Comparison of ENCODE assay signal across 1 cellular context in genomic region chr5:96661841-96662724, GRCh38.
TF ChIP-seq lines count a peak whose summit lies in the region.

CAST (plus strand) TSS chr5:96662376; CDS start chr5:96662423, 47 bp downstream.

TF ChIP-seq in HepG2, 621 proteins besides CTCF, POLR2A, EP300 and RAD21 (continued from another document and continues in another):
- TF ChIP-seq RNF219 (CRISPR knock-in tag; IDR thresholded peaks at IDR 0.05) (no peak), SP4 (CRISPR knock-in tag; IDR thresholded peaks at IDR 0.05) (0 out of 2 replicates have a peak, but pooled peaks have one; percentile 7), TFDP1 (CRISPR knock-in tag; IDR thresholded peaks at IDR 0.05; ENCODE audit: borderline replicate concordance) (peak; percentile 33; the same call in 1 of the 2 replicates), ZNF224 (CRISPR knock-in tag; IDR thresholded peaks at IDR 0.05) (peak; percentile 19; the same call in 1 of the 2 replicates), ZNF280D (CRISPR knock-in tag; IDR thresholded peaks at IDR 0.05) (peak; percentile 40; the same call in 1 of the 2 replicates), GABPB1 (CRISPR knock-in tag; IDR thresholded peaks at IDR 0.05) (peak; percentile 79), YEATS4 (CRISPR knock-in tag; IDR thresholded peaks at IDR 0.05; ENCODE audit: borderline replicate concordance) (peak; percentile 30; the same call in 1 of the 2 replicates), AGO2 (optimal IDR thresholded peaks at IDR 0.05; ENCODE audit: low read depth, low read length) (peak; percentile 75), GATA4 (IDR thresholded peaks at IDR 0.05; ENCODE audit: borderline replicate concordance, low read depth) (no peak), TBX2 (CRISPR knock-in tag; IDR thresholded peaks at IDR 0.05; ENCODE audit: borderline replicate concordance) (peak; percentile 55), NCOA2 (CRISPR knock-in tag; IDR thresholded peaks at IDR 0.05) (no peak), ETV6 (CRISPR knock-in tag; conservative IDR thresholded peaks at IDR 0.05) (no peak), ZNF362 (CRISPR knock-in tag; IDR thresholded peaks at IDR 0.05; ENCODE audit: borderline replicate concordance) (peak; percentile 26; the same call in 1 of the 2 replicates), ZC3H4 (CRISPR knock-in tag; IDR thresholded peaks at IDR 0.05; ENCODE audit: borderline replicate concordance) (no peak), ZNF776 (CRISPR knock-in tag; IDR thresholded peaks at IDR 0.05) (0 out of 2 replicates have a peak, but pooled peaks have one; percentile 7), ZNF205 (CRISPR knock-in tag; IDR thresholded peaks at IDR 0.05) (peak; percentile 98), GABPA (IDR thresholded peaks at IDR 0.05; ENCODE audit: low read depth, low read length) (no peak), GABPA (CRISPR knock-in tag; IDR thresholded peaks at IDR 0.05; ENCODE audit: low read depth) (peak; percentile 61; the same call in 1 of the 2 replicates), ZNF431 (CRISPR knock-in tag; IDR thresholded peaks at IDR 0.05; ENCODE audit: borderline replicate concordance, low read depth) (no peak), STAT5B (CRISPR knock-in tag; IDR thresholded peaks at IDR 0.05) (no peak), JUNB (CRISPR knock-in tag; IDR thresholded peaks at IDR 0.05; ENCODE audit: borderline replicate concordance) (no peak), SIX4 (CRISPR knock-in tag; IDR thresholded peaks at IDR 0.05) (peak; percentile 94), ZBTB7B (CRISPR knock-in tag; IDR thresholded peaks at IDR 0.05) (no peak), KDM5B (CRISPR knock-in tag; IDR thresholded peaks at IDR 0.05; ENCODE audit: borderline replicate concordance) (peak; percentile 8; the same call in 1 of the 2 replicates), SOX6 (IDR thresholded peaks at IDR 0.05) (no peak), SOX6 (CRISPR knock-in tag; IDR thresholded peaks at IDR 0.05) (peak; percentile 41; the same call in 1 of the 2 replicates), MEIS1 (CRISPR knock-in tag; IDR thresholded peaks at IDR 0.05; ENCODE audit: borderline replicate concordance) (0 out of 2 replicates have a peak, but pooled peaks have one; percentile 44), ZFY (CRISPR knock-in tag; IDR thresholded peaks at IDR 0.05) (peak; percentile 63), NFAT5 (CRISPR knock-in tag; IDR thresholded peaks at IDR 0.05) (0 out of 2 replicates have a peak, but pooled peaks have one; percentile 16), MAZ (IDR thresholded peaks at IDR 0.05; ENCODE audit: borderline replicate concordance, low read depth, low read length) (no peak), MAZ (CRISPR knock-in tag; IDR thresholded peaks at IDR 0.05; ENCODE audit: low read depth) (peak; percentile 61), ZNF317 (CRISPR knock-in tag; IDR thresholded peaks at IDR 0.05) (0 out of 2 replicates have a peak, but pooled peaks have one; percentile 12), ZNF691 (CRISPR knock-in tag; IDR thresholded peaks at IDR 0.05; ENCODE audit: borderline replicate concordance, low read depth) (peak; percentile 81; the same call in 1 of the 2 replicates), RORA (CRISPR knock-in tag; IDR thresholded peaks at IDR 0.05) (no peak), WIZ (CRISPR knock-in tag; IDR thresholded peaks at IDR 0.05) (0 out of 2 replicates have a peak, but pooled peaks have one; percentile 10), ZNF652 (CRISPR knock-in tag; IDR thresholded peaks at IDR 0.05; ENCODE audit: borderline replicate concordance, low read depth) (peak; percentile 60; the same call in 1 of the 2 replicates), SIX1 (CRISPR knock-in tag; IDR thresholded peaks at IDR 0.05; ENCODE audit: borderline replicate concordance) (peak; percentile 91; the same call in 1 of the 2 replicates), THAP8 (CRISPR knock-in tag; IDR thresholded peaks at IDR 0.05; ENCODE audit: borderline replicate concordance) (no peak), HMGXB4 (CRISPR knock-in tag; IDR thresholded peaks at IDR 0.05; ENCODE audit: borderline replicate concordance in 1 of 2, low read depth in 1 of 2) (peak in 1 of 2 experiments; percentile 53; a peak in 2 of 4 replicates), ZNF124 (CRISPR knock-in tag; IDR thresholded peaks at IDR 0.05) (no peak), PHF20 (CRISPR knock-in tag; IDR thresholded peaks at IDR 0.05) (peak; percentile 49; the same call in 1 of the 2 replicates), ZNF292 (CRISPR knock-in tag; IDR thresholded peaks at IDR 0.05; ENCODE audit: borderline replicate concordance, low read depth) (peak; percentile 78), ZFX (CRISPR knock-in tag; IDR thresholded peaks at IDR 0.05; ENCODE audit: low read depth) (peak; percentile 70), ZMAT3 (CRISPR knock-in tag; conservative IDR thresholded peaks at IDR 0.05) (no peak), UBTF (CRISPR knock-in tag; IDR thresholded peaks at IDR 0.05) (peak; percentile 71)
